In genomic region chr20:21022925-21023324, GRCh38 we compare ENCODE assay signal across 1 cellular context.
TF ChIP-seq lines count a peak whose summit lies in the region.

No MANE protein-coding gene starts in this region.

TF ChIP-seq in K562, 482 proteins besides CTCF, POLR2A, EP300 and RAD21 (continued from another document):
- peak; percentile 52 for TF ChIP-seq HMBOX1 (IDR thresholded peaks at IDR 0.05)
- peak; percentile 25; the same call in 1 of the 2 replicates for TF ChIP-seq NFIC (IDR thresholded peaks at IDR 0.05)
- no peak for TF ChIP-seq PHB2 (IDR thresholded peaks at IDR 0.05; ENCODE audit: low read depth)
- TF ChIP-seq BRF1 (IDR thresholded peaks at IDR 0.05; ENCODE audit: borderline replicate concordance, extremely low read depth, insufficient read length): no peak
- no peak for TF ChIP-seq GTF2F1 (IDR thresholded peaks at IDR 0.05; ENCODE audit: low read depth, low read length)
- peak; percentile 80 for TF ChIP-seq ARID1B (IDR thresholded peaks at IDR 0.05)
- no peak for TF ChIP-seq PBX2 (CRISPR knock-in tag; IDR thresholded peaks at IDR 0.05; ENCODE audit: low read depth)
- TF ChIP-seq PBX2 (tag; conservative IDR thresholded peaks at IDR 0.05; ENCODE audit: low read depth): no peak
- no peak for TF ChIP-seq FOXA3 (CRISPR knock-in tag; conservative IDR thresholded peaks at IDR 0.05 in 1 of 2, IDR thresholded peaks at IDR 0.05 in 1 of 2)
